ENCODE assay signal across 15 cellular contexts in the genomic region with DNA sequence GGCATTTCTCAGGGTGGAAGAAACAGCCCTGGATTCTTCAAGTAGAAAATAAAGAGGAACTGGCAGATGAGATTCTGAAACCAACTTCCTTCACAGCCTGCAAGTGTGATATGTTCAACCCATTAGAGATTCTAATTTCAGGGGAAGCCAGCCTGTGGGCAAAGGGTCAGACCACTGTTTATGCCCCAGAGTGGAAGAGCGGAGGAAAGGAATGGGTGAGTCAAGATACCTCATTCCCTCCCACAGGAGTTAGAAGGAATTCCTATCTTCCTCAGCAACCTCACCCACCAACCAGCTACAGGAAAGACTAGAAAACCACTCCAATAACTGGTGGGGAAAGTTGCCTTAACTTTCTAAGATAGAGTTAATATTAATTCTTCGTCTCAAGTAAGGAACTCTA. TPM values are rescaled to one million over a fixed set of nuclear protein-coding genes. Genes with fewer than 3 reads are reported as not detected.
DNase-seq lines count a peak whose midpoint lies in the region; ATAC-seq and TF ChIP-seq lines count a peak whose summit lies in the region.
"Had no signal": no experiment of that assay in that cellular context is flagged by ENCODE, and none has a peak within 500 bp of the region (broad histone marks: within the 10 kb centered on the region; RNA-seq: fewer than 3 reads in every experiment).

No MANE protein-coding gene starts in this region.

- WGBS in SK-N-SH (ENCODE audit: low lambda C conversion rate) = 82% methylated on average over 2 of the region's 2 CpGs
- 73% methylated on average over 2 of the region's 2 CpGs for WGBS in esophagus muscularis mucosa

- no peaks in the 10 kb centered on the region for H3F3A ChIP-seq in SK-N-SH (replicated peaks; ENCODE audit: insufficient read depth)

- H3K27me3 Mint-ChIP-seq in nephron progenitor cell (ENCODE audit: low read depth, poor library complexity) = peaks cover 11% of the 10 kb centered on the region
- H3K27me3 Mint-ChIP-seq in activated CD8-positive, alpha-beta memory T cell treated with anti-CD3 and anti-CD28 coated beads, Interleukin-2, amount 10 ng/mL, durations not matched to agents 7 days and 5 days = no peaks in the 10 kb centered on the region

- no peaks in the 10 kb centered on the region for H3K4me1 Mint-ChIP-seq in nephron progenitor cell
- H3K4me1 Mint-ChIP-seq in activated CD8-positive, alpha-beta memory T cell treated with anti-CD3 and anti-CD28 coated beads, Interleukin-2, amount 10 ng/mL, durations not matched to agents 7 days and 5 days = no peaks in the 10 kb centered on the region

- DNase-seq in GOT3 (lab: John Stamatoyannopoulos, UW) = peak; percentile 9
- no peak for DNase-seq in SK-N-SH
- peak; percentile 82 for DNase-seq in esophagus muscularis mucosa (ENCODE audit: extremely low spot score)
- peak; percentile 85 for DNase-seq in skeletal muscle cell (ENCODE audit: low read depth)
- DNase-seq in NCI-H345 treated with DMSO at 0.1 percent for 48 hours (lab: John Stamatoyannopoulos, UW; ENCODE audit: unreplicated experiment) = no peak
- DNase-seq in nephron progenitor cell = no peak
- no peak for DNase-seq in activated CD8-positive, alpha-beta memory T cell treated with anti-CD3 and anti-CD28 coated beads, Interleukin-2, amount 10 ng/mL, durations not matched to agents 7 days and 5 days
- DNase-seq: activated T-cell treated with anti-CD3 and anti-CD28 coated beads, Interleukin-2, amount 50 U/mL, for 4 hours; effector CD4-positive, alpha-beta T cell; left ventricle myocardium superior; NCI-H146; NK-92 treated with Interleukin-12 subunit alpha and Interleukin-12 subunit beta, amount 100 ng/mL, for 24 hours had no signal

- H3K27me3 ChIP-seq in SK-N-SH (ENCODE audit: insufficient read depth) = no peaks in the 10 kb centered on the region
- no peaks in the 10 kb centered on the region for H3K27me3 ChIP-seq in esophagus muscularis mucosa
- H3K27me3 ChIP-seq: hepatocyte had no signal

- no peaks in the 10 kb centered on the region for H4K20me1 ChIP-seq in SK-N-SH (ENCODE audit: insufficient read depth)

- TF ChIP-seq RAD21 in SK-N-SH (IDR thresholded peaks at IDR 0.05; ENCODE audit: low read length) = no peak

- H3K4me3 ChIP-seq in SK-N-SH (ENCODE audit: low read depth in 2 of 2, low read length in 1 of 2) (no peak overlapping the region), esophagus muscularis mucosa (no peak overlapping the region), skeletal muscle cell (ENCODE audit: low read depth, low read length) (no peak overlapping the region)
- H3K4me3 ChIP-seq: hepatocyte, SK-N-MC had no signal

- peaks cover 10% of the 10 kb centered on the region for H3K9me3 Mint-ChIP-seq in nephron progenitor cell
- no peaks in the 10 kb centered on the region for H3K9me3 Mint-ChIP-seq in activated CD8-positive, alpha-beta memory T cell treated with anti-CD3 and anti-CD28 coated beads, Interleukin-2, amount 10 ng/mL, durations not matched to agents 7 days and 5 days (ENCODE audit: low read depth)
- H3K9me3 Mint-ChIP-seq: activated T-cell treated with anti-CD3 and anti-CD28 coated beads, Interleukin-2, amount 50 U/mL, for 4 hours had no signal

- no peak for TF ChIP-seq CTCF in SK-N-SH (IDR thresholded peaks at IDR 0.05)
- TF ChIP-seq CTCF in esophagus muscularis mucosa (IDR thresholded peaks at IDR 0.05) = no peak
- no peak for TF ChIP-seq CTCF in nephron progenitor cell (IDR thresholded peaks at IDR 0.05)

- H3K4me2 ChIP-seq in SK-N-SH = no peak overlapping the region; the same call in 1 of the 2 replicates
- H3K4me2 ChIP-seq: hepatocyte had no signal

- TF ChIP-seq POLR2A in esophagus muscularis mucosa (IDR thresholded peaks at IDR 0.05; ENCODE audit: low read depth) = no peak

- intact Hi-C loops in esophagus muscularis mucosa (cut with DNase I) = no loop called here

- H3K27ac Mint-ChIP-seq in nephron progenitor cell = no peak overlapping the region
- no peak overlapping the region for H3K27ac Mint-ChIP-seq in activated CD8-positive, alpha-beta memory T cell treated with anti-CD3 and anti-CD28 coated beads, Interleukin-2, amount 10 ng/mL, durations not matched to agents 7 days and 5 days

- H3K4me1 ChIP-seq in SK-N-SH (ENCODE audit: control insufficient read depth in 1 of 2, insufficient read depth in 2 of 2, low read depth in 1 of 2, low read length in 1 of 2) (no peaks in the 10 kb centered on the region), esophagus muscularis mucosa (peaks cover 0 to 7% (median 0%) of the 10 kb centered on the region in 4 donors)

- no peak overlapping the region for H3K27ac ChIP-seq in SK-N-SH (ENCODE audit: low read depth in 2 of 2, low read length in 1 of 2)
- no peak overlapping the region for H3K27ac ChIP-seq in esophagus muscularis mucosa (replicated peaks in 1 of 4)
- H3K27ac ChIP-seq: hepatocyte, SK-N-MC had no signal

- TF ChIP-seq EP300 in SK-N-SH (IDR thresholded peaks at IDR 0.05; ENCODE audit: borderline replicate concordance in 1 of 2, low read depth in 1 of 2, low read length in 1 of 2) (no peak), esophagus muscularis mucosa (IDR thresholded peaks at IDR 0.05) (no peak)

- no peaks in the 10 kb centered on the region for H3K79me2 ChIP-seq in SK-N-SH (ENCODE audit: insufficient read depth)
- H3K79me2 ChIP-seq: hepatocyte had no signal

- ATAC-seq in GM21526 (IDR thresholded peaks at IDR 0.05; ENCODE audit: low FRiP score, unreplicated experiment) = no peak
- ATAC-seq in activated CD8-positive, alpha-beta memory T cell treated with anti-CD3 and anti-CD28 coated beads, Interleukin-2, amount 10 ng/mL, durations not matched to agents 7 days and 5 days = no peak
- ATAC-seq: activated T-cell treated with anti-CD3 and anti-CD28 coated beads, Interleukin-2, amount 50 U/mL, for 4 hours; left ventricle myocardium superior had no signal

- H3K4me3 Mint-ChIP-seq in nephron progenitor cell = no peak overlapping the region
- H3K4me3 Mint-ChIP-seq in activated CD8-positive, alpha-beta memory T cell treated with anti-CD3 and anti-CD28 coated beads, Interleukin-2, amount 10 ng/mL, durations not matched to agents 7 days and 5 days = no peak overlapping the region
- H3K4me3 Mint-ChIP-seq: activated T-cell treated with anti-CD3 and anti-CD28 coated beads, Interleukin-2, amount 50 U/mL, for 4 hours had no signal

- H3K36me3 Mint-ChIP-seq in nephron progenitor cell (ENCODE audit: low read depth) = no peaks in the 10 kb centered on the region
- H3K36me3 Mint-ChIP-seq in activated CD8-positive, alpha-beta memory T cell treated with anti-CD3 and anti-CD28 coated beads, Interleukin-2, amount 10 ng/mL, durations not matched to agents 7 days and 5 days = no peaks in the 10 kb centered on the region

- H3K9me3 ChIP-seq in SK-N-SH (no peaks in the 10 kb centered on the region), esophagus muscularis mucosa (no peaks in the 10 kb centered on the region)

- no peak overlapping the region for H3K9ac ChIP-seq in SK-N-SH

- H2AFZ ChIP-seq in SK-N-SH (ENCODE audit: low read depth) = no peak overlapping the region
- H2AFZ ChIP-seq: hepatocyte had no signal

- no peaks in the 10 kb centered on the region for H3K36me3 ChIP-seq in SK-N-SH (replicated peaks in 1 of 2; ENCODE audit: control insufficient read depth in 1 of 2, insufficient read depth in 2 of 2, low read length in 1 of 2)
- H3K36me3 ChIP-seq in esophagus muscularis mucosa = no peaks in the 10 kb centered on the region

- POLR2A ChIA-PET in SK-N-SH (lab: Yijun Ruan, JAX) = no interaction called here

- H3K9me2 ChIP-seq in SK-N-SH = no peaks in the 10 kb centered on the region

- CTCF ChIA-PET in SK-N-SH (lab: Yijun Ruan, JAX) = interaction anchor here (1.7 kb wide), 1 partner anchor 47 kb away, joined by 3 read pairs; no protein-coding TSS in a partner anchor
- CTCF ChIA-PET in activated CD8-positive, alpha-beta memory T cell treated with anti-CD3 and anti-CD28 coated beads, Interleukin-2, amount 10 ng/mL, durations not matched to agents 7 days and 5 days (lab: Charles Lee) = no interaction called here

TF ChIP-seq in SK-N-SH, 30 proteins besides CTCF, POLR2A, EP300 and RAD21:
- TF ChIP-seq TCF12 (IDR thresholded peaks at IDR 0.05) (peak; percentile 8; the same call in 1 of the 2 replicates), FOXJ3 (CRISPR knock-in tag; IDR thresholded peaks at IDR 0.05) (no peak), PBX3 (IDR thresholded peaks at IDR 0.05) (peak; percentile 9; the same call in 1 of the 2 replicates)

RNA-seq across cellular contexts. Expression of gene BMPER, which starts 50.4 kb away (rescaled TPM):
- 18.2 and 20.0 TPM in 2 replicates for polyA plus RNA-seq in SK-N-SH (2012; rRNA removed)
- 24.8 and 24.9 TPM in 2 replicates for polyA plus RNA-seq in SK-N-SH (2012; cell fraction: cytosol; rRNA removed)
- polyA plus RNA-seq in SK-N-SH (2012; cell fraction: nucleus; rRNA removed) = 20.6 and 31.6 TPM in 2 replicates
- total RNA-seq in esophagus muscularis mucosa = 1 to 10 TPM in 3 of 4 donors, under 1 TPM in 1; 0.65 to 6.5 (median 3.5) TPM
- total RNA-seq in activated CD8-positive, alpha-beta memory T cell treated with anti-CD3 and anti-CD28 coated beads, Interleukin-2, amount 10 ng/mL, durations not matched to agents 7 days and 5 days = not detected

Comparison
In these comparisons a context has a peak if more than half of its experiments do, and no peak if none do; other contexts are left out.
1. DNase-seq: peak in GOT3 (single experiment), esophagus muscularis mucosa (single experiment) and skeletal muscle cell (single experiment); none in SK-N-SH (single experiment), NCI-H345 treated with DMSO at 0.1 percent for 48 hours (single experiment), nephron progenitor cell (single experiment) and activated CD8-positive, alpha-beta memory T cell treated with anti-CD3 and anti-CD28 coated beads, Interleukin-2, amount 10 ng/mL, durations not matched to agents 7 days and 5 days (single experiment).